Comparison of ENCODE assay signal across 1 cellular context in the genomic region with DNA sequence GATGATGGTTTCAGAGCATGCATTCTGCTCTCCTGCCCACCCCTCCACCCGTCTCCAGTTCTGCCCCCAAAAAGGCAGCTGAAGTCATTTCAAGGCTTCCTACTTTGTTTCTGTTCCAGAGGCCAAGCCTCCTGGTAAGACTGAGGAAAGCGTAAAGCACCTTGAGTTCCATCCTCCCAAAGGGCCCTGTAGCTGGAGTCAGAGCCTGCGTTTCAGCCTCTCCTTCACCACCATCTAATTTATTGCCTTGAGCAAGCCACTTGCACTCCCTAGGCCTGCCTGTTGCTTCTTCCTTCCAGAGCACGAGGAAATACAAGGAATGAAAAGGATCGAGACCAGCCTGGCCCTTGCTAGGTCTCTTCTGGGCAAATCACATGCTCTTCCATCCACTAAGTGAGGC.
TF ChIP-seq lines count a peak whose summit lies in the region.

No MANE protein-coding gene starts in this region.

TF ChIP-seq in H1, 55 proteins besides CTCF, POLR2A, EP300 and RAD21:
- TF ChIP-seq ASH2L (IDR thresholded peaks at IDR 0.05; ENCODE audit: low read length) (no peak), FOSL1 (IDR thresholded peaks at IDR 0.05; ENCODE audit: insufficient read depth, low read depth, low read length) (no peak), SRF (IDR thresholded peaks at IDR 0.05; ENCODE audit: low read depth, low read length) (no peak), PHF8 (conservative IDR thresholded peaks at IDR 0.05; ENCODE audit: low read depth, low read length) (no peak), MAX (IDR thresholded peaks at IDR 0.05) (no peak), SP1 (IDR thresholded peaks at IDR 0.05; ENCODE audit: low read depth, low read length) (no peak), CTBP2 (IDR thresholded peaks at IDR 0.05; ENCODE audit: borderline replicate concordance, insufficient read depth, insufficient read length, low read length) (no peak), SIRT6 (IDR thresholded peaks at IDR 0.05; ENCODE audit: low read length) (no peak), USF2 (IDR thresholded peaks at IDR 0.05; ENCODE audit: low read length) (no peak)
